ENCODE assay signal across 8 cellular contexts in genomic region chr1:66247415-66248208, GRCh38.
DNase-seq lines count a peak whose midpoint lies in the region; ATAC-seq and FAIRE-seq lines count a peak whose summit lies in the region.

No MANE protein-coding gene starts in this region.

- peaks cover 3 to 20% (median 10%) of the 10 kb centered on the region in 4 donors for H3K4me1 Mint-ChIP-seq in naive thymus-derived CD8-positive, alpha-beta T cell

- peak; percentile 87 for FAIRE-seq in GM19239 (lab: Jason Lieb, UNC)

- peak overlapping the region in 2 of 10 donors; percentile 50 to 81 for H3K4me3 Mint-ChIP-seq in naive thymus-derived CD8-positive, alpha-beta T cell

- DNase-seq in GM19239 (ENCODE audit: insufficient read length, low spot score) (peak; percentile 13), COLO668 (lab: John Stamatoyannopoulos, UW; ENCODE audit: unreplicated experiment) (no peak), DMS53 treated with DMSO at 0.1 percent for 48 hours (lab: John Stamatoyannopoulos, UW; ENCODE audit: unreplicated experiment) (no peak), SHP77 treated with DMSO at 0.1 percent for 48 hours (lab: John Stamatoyannopoulos, UW) (no peak)
- peak; percentile 9 for DNase-seq in activated CD4-positive, alpha-beta T cell treated with anti-CD3 and anti-CD28 coated beads, Interleukin-2, amount 50 U/mL, for 1 hour
- DNase-seq in stimulated activated CD4-positive, alpha-beta T cell treated with anti-CD3 and anti-CD28 coated beads, Interleukin-4, amount 100 ng/mL, for 48 hours (ENCODE audit: low read depth in 2 of 2), result peak; percentile 22 to 44
- no peak for DNase-seq in naive thymus-derived CD8-positive, alpha-beta T cell

- peak; percentile 81 for ATAC-seq in HG03025 (IDR thresholded peaks at IDR 0.05; ENCODE audit: low FRiP score, unreplicated experiment)
- no peak for ATAC-seq in naive thymus-derived CD8-positive, alpha-beta T cell

- H3K36me3 Mint-ChIP-seq in naive thymus-derived CD8-positive, alpha-beta T cell, result no peaks in the 10 kb centered on the region

- H3K9me3 Mint-ChIP-seq in naive thymus-derived CD8-positive, alpha-beta T cell, result no peaks in the 10 kb centered on the region

- H3K27me3 Mint-ChIP-seq in naive thymus-derived CD8-positive, alpha-beta T cell, result no peaks in the 10 kb centered on the region

- POLR2A ChIA-PET in naive thymus-derived CD8-positive, alpha-beta T cell (lab: Charles Lee), result interaction anchor here (0.8 kb wide), 1 partner anchor 287 kb away, joined by 3 read pairs; no protein-coding TSS in a partner anchor

- H3K27ac Mint-ChIP-seq in naive thymus-derived CD8-positive, alpha-beta T cell, result peak overlapping the region in 4 of 10 donors; percentile 24 to 84 (median 63)

Comparison
In these comparisons a context has a peak if more than half of its experiments do, and no peak if none do; other contexts are left out.
1. DNase-seq: peak in GM19239 (single experiment), activated CD4-positive, alpha-beta T cell treated with anti-CD3 and anti-CD28 coated beads, Interleukin-2, amount 50 U/mL, for 1 hour (single experiment) and stimulated activated CD4-positive, alpha-beta T cell treated with anti-CD3 and anti-CD28 coated beads, Interleukin-4, amount 100 ng/mL, for 48 hours (2 of 2); none in naive thymus-derived CD8-positive, alpha-beta T cell (0 of 10), COLO668 (single experiment), DMS53 treated with DMSO at 0.1 percent for 48 hours (single experiment) and SHP77 treated with DMSO at 0.1 percent for 48 hours (single experiment).